1 cellular context compared by ENCODE assay signal in the genomic region with DNA sequence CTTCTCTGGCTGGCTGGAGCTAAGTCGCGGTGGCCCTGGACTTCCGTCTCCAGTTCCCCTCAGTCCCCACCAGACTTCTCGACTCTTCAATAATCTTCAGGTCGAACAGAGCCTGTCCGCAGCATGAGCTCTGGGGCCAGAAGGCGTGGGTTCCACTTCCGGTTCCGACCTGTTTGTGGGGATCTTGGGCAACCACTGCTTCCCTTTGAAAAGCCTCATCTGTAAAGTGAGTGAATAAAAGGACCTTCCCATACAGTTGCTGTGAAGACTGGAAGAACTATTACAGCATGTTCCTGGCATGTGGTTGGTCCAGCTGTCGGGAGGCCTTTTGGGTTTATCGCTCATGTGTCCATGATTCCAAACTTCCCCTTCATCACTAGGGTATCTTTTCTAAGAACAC.
TF ChIP-seq lines count a peak whose summit lies in the region.

No MANE protein-coding gene starts in this region.

TF ChIP-seq in HepG2, 621 proteins besides CTCF, POLR2A, EP300 and RAD21:
- no peak for TF ChIP-seq ZNF777 (CRISPR knock-in tag; IDR thresholded peaks at IDR 0.05)
- no peak for TF ChIP-seq ATF1 (CRISPR knock-in tag; IDR thresholded peaks at IDR 0.05)
- no peak for TF ChIP-seq ZNF33B (CRISPR knock-in tag; IDR thresholded peaks at IDR 0.05)
- TF ChIP-seq NCOR1 (IDR thresholded peaks at IDR 0.05; ENCODE audit: borderline replicate concordance, low read length), result no peak
- no peak for TF ChIP-seq SOX5 (CRISPR knock-in tag; IDR thresholded peaks at IDR 0.05; ENCODE audit: borderline replicate concordance)
- TF ChIP-seq, protein P1, sequence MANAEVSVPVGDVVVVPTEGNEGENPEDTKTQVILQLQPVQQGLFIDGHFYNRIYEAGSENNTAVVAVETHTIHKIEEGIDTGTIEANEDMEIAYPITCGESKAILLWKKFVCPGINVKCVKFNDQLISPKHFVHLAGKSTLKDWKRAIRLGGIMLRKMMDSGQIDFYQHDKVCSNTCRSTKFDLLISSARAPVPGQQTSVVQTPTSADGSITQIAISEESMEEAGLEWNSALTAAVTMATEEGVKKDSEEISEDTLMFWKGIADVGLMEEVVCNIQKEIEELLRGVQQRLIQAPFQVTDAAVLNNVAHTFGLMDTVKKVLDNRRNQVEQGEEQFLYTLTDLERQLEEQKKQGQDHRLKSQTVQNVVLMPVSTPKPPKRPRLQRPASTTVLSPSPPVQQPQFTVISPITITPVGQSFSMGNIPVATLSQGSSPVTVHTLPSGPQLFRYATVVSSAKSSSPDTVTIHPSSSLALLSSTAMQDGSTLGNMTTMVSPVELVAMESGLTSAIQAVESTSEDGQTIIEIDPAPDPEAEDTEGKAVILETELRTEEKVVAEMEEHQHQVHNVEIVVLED (CRISPR knock-in tag; IDR thresholded peaks at IDR 0.05; ENCODE audit: borderline replicate concordance), result no peak
- TF ChIP-seq SPEN (CRISPR knock-in tag; IDR thresholded peaks at IDR 0.05; ENCODE audit: low read depth), result no peak
- no peak for TF ChIP-seq KLF13 (CRISPR knock-in tag; IDR thresholded peaks at IDR 0.05)
- TF ChIP-seq, protein P2, sequence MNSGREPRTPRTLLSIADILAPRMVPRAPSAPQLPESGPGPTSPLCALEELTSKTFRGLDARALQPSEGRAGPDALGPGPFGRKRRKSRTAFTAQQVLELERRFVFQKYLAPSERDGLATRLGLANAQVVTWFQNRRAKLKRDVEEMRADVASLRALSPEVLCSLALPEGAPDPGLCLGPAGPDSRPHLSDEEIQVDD (CRISPR knock-in tag; IDR thresholded peaks at IDR 0.05; ENCODE audit: borderline replicate concordance), result no peak
- TF ChIP-seq, protein P3, sequence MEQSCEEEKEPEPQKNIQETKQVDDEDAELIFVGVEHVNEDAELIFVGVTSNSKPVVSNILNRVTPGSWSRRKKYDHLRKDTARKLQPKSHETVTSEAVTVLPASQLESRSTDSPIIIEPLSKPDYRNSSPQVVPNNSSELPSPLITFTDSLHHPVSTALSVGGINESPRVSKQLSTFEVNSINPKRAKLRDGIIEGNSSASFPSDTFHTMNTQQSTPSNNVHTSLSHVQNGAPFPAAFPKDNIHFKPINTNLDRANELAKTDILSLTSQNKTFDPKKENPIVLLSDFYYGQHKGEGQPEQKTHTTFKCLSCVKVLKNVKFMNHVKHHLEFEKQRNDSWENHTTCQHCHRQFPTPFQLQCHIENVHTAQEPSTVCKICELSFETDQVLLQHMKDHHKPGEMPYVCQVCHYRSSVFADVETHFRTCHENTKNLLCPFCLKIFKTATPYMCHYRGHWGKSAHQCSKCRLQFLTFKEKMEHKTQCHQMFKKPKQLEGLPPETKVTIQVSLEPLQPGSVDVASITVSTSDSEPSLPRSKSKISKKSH (CRISPR knock-in tag; IDR thresholded peaks at IDR 0.05; ENCODE audit: borderline replicate concordance), result no peak
- TF ChIP-seq ZNF552 (CRISPR knock-in tag; IDR thresholded peaks at IDR 0.05; ENCODE audit: borderline replicate concordance), result no peak
- TF ChIP-seq ZNF329 (CRISPR knock-in tag; IDR thresholded peaks at IDR 0.05; ENCODE audit: low read depth), result no peak
- TF ChIP-seq, protein P4, sequence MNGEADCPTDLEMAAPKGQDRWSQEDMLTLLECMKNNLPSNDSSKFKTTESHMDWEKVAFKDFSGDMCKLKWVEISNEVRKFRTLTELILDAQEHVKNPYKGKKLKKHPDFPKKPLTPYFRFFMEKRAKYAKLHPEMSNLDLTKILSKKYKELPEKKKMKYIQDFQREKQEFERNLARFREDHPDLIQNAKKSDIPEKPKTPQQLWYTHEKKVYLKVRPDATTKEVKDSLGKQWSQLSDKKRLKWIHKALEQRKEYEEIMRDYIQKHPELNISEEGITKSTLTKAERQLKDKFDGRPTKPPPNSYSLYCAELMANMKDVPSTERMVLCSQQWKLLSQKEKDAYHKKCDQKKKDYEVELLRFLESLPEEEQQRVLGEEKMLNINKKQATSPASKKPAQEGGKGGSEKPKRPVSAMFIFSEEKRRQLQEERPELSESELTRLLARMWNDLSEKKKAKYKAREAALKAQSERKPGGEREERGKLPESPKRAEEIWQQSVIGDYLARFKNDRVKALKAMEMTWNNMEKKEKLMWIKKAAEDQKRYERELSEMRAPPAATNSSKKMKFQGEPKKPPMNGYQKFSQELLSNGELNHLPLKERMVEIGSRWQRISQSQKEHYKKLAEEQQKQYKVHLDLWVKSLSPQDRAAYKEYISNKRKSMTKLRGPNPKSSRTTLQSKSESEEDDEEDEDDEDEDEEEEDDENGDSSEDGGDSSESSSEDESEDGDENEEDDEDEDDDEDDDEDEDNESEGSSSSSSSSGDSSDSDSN (CRISPR knock-in tag; IDR thresholded peaks at IDR 0.05), result no peak
